ENCODE assay signal across 23 cellular contexts in the genomic region with DNA sequence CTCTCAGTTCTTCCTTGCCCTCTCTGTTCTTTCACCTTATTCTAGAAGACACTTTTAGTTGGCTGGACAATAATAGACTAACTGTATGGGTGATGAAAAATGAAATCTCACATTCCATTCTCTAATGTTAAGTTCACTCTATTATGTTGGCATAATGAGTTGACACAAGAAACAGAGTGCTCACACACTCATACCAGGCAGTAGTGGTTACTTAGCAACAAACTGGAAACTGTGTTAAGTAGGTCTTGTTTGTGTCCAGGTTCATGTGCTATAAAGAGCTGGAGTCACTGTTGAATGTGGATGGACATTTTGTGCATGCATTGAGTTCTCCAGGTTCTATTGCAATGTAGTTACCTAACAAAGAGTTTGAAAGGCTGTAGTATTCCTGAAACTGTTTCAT. TPM values are rescaled to one million over a fixed set of nuclear protein-coding genes. Genes with fewer than 3 reads are reported as not detected.
DNase-seq lines count a peak whose midpoint lies in the region; ATAC-seq and TF ChIP-seq lines count a peak whose summit lies in the region.
"Had no signal": no experiment of that assay in that cellular context is flagged by ENCODE, and none has a peak within 500 bp of the region (broad histone marks: within the 10 kb centered on the region; RNA-seq: fewer than 3 reads in every experiment).

No MANE protein-coding gene starts in this region.

- H3K27me3 Mint-ChIP-seq in activated T-cell treated with anti-CD3 and anti-CD28 coated beads, Interleukin-2, amount 50 U/mL, for 72 hours (ENCODE audit: low read depth), result no peaks in the 10 kb centered on the region
- H3K27me3 Mint-ChIP-seq in T-cell, result peaks cover 6 to 16% of the 10 kb centered on the region in 2 donors
- H3K27me3 Mint-ChIP-seq: activated naive CD4-positive, alpha-beta T cell treated with anti-CD3 and anti-CD28 coated beads, Interleukin-2, amount 50 U/mL, for 24 hours had no signal

- H3K9me3 Mint-ChIP-seq in activated T-cell treated with anti-CD3 and anti-CD28 coated beads, Interleukin-2, amount 50 U/mL, for 72 hours, result peaks cover 0 to 4% of the 10 kb centered on the region in 2 donors
- H3K9me3 Mint-ChIP-seq in T-cell, result no peaks in the 10 kb centered on the region
- H3K9me3 Mint-ChIP-seq: activated naive CD4-positive, alpha-beta T cell treated with anti-CD3 and anti-CD28 coated beads, Interleukin-2, amount 50 U/mL, for 24 hours had no signal

- H3K4me1 Mint-ChIP-seq in activated T-cell treated with anti-CD3 and anti-CD28 coated beads, Interleukin-2, amount 50 U/mL, for 72 hours (ENCODE audit: low read depth), result peaks cover 36% of the 10 kb centered on the region
- H3K4me1 Mint-ChIP-seq in T-cell, result peaks cover 48 to 49% (median 48%) of the 10 kb centered on the region in 3 donors

- no peak overlapping the region for H3K4me3 Mint-ChIP-seq in activated T-cell treated with anti-CD3 and anti-CD28 coated beads, Interleukin-2, amount 50 U/mL, for 72 hours
- no peak overlapping the region for H3K4me3 Mint-ChIP-seq in T-cell
- H3K4me3 Mint-ChIP-seq: activated naive CD4-positive, alpha-beta T cell treated with anti-CD3 and anti-CD28 coated beads, Interleukin-2, amount 50 U/mL, for 24 hours had no signal

- no peak overlapping the region for H3K27ac ChIP-seq in A673 (ENCODE audit: low read depth, low read length, poor library complexity, severe bottlenecking)
- H3K27ac ChIP-seq: gastroesophageal sphincter, Peyer's patch had no signal

- H3K4me3 ChIP-seq in mucosa of descending colon (no peak overlapping the region), A673 (ENCODE audit: low read depth, low read length, poor library complexity, severe bottlenecking) (no peak overlapping the region)
- H3K4me3 ChIP-seq: gastroesophageal sphincter, HAP-1, Peyer's patch had no signal

- BruUV-seq in A673 (replicated peaks; lab: Mats Ljungman, UMichigan), result no TSS peak

- intact Hi-C loops in mucosa of descending colon (cut with DNase I, micrococcal nuclease) (no loop called here), A673 (cut with micrococcal nuclease; ENCODE audit: unreplicated experiment) (no loop called here)

- H3K27me3 ChIP-seq in A673 (replicated peaks; ENCODE audit: insufficient read depth, low read depth, low read length, poor library complexity), result no peaks in the 10 kb centered on the region
- H3K27me3 ChIP-seq: gastroesophageal sphincter, Peyer's patch had no signal

- no peaks in the 10 kb centered on the region for H3K9me3 ChIP-seq in mucosa of descending colon
- H3K9me3 ChIP-seq in A673 (ENCODE audit: low read depth, low read length, poor library complexity, severe bottlenecking), result no peaks in the 10 kb centered on the region
- H3K9me3 ChIP-seq: gastroesophageal sphincter, Peyer's patch had no signal

- H3K4me1 ChIP-seq in mucosa of descending colon (ENCODE audit: low read depth) (no peaks in the 10 kb centered on the region), A673 (ENCODE audit: insufficient read depth, low read length, poor library complexity, severe bottlenecking) (no peaks in the 10 kb centered on the region)
- H3K4me1 ChIP-seq: Peyer's patch had no signal

- ATAC-seq in activated T-cell treated with anti-CD3 and anti-CD28 coated beads, Interleukin-2, amount 50 U/mL, for 72 hours (replicated peaks in 1 of 2), result peak; percentile 56 to 79
- no peak for ATAC-seq in T-cell (replicated peaks in 1 of 4)
- ATAC-seq in mucosa of descending colon, result peak; percentile 55
- ATAC-seq in GM21423 (IDR thresholded peaks at IDR 0.05; ENCODE audit: unreplicated experiment), result no peak
- ATAC-seq in GM21576 (IDR thresholded peaks at IDR 0.05; ENCODE audit: unreplicated experiment), result no peak
- ATAC-seq: gastroesophageal sphincter had no signal

- no peak for DNase-seq in activated T-cell treated with anti-CD3 and anti-CD28 coated beads, Interleukin-2, amount 50 U/mL, for 72 hours
- DNase-seq in activated T-cell treated with anti-CD3 and anti-CD28 coated beads for 4 hours (no peak), NCI-H1417 treated with DMSO at 0.1 percent for 48 hours (lab: John Stamatoyannopoulos, UW) (peak; percentile 39), T-cell (no peak), mucosa of descending colon (no peak), A673 (ENCODE audit: low spot score) (no peak)
- DNase-seq: activated CD4-positive, alpha-beta T cell treated with anti-CD3 and anti-CD28 coated beads for 48 hours; cortex of kidney; hypothalamus; Karpas-422; MV-4-11; NCI-H2081; NCI-H446 treated with DMSO at 0.1 percent for 48 hours; Peyer's patch; small intestine; stimulated activated CD4-positive, alpha-beta T cell treated with anti-CD3 and anti-CD28 coated beads, Interleukin-1b, Interleukin-23, amount 100 ng/mL, for 48 hours had no signal

- TF ChIP-seq CTCF in mucosa of descending colon (IDR thresholded peaks at IDR 0.05), result no peak
- TF ChIP-seq CTCF in A673 (conservative IDR thresholded peaks at IDR 0.05; ENCODE audit: low read depth, low read length), result no peak

- no peak overlapping the region for H3K27ac Mint-ChIP-seq in activated T-cell treated with anti-CD3 and anti-CD28 coated beads, Interleukin-2, amount 50 U/mL, for 72 hours
- H3K27ac Mint-ChIP-seq in T-cell, result peak overlapping the region; percentile 60 to 72
- H3K27ac Mint-ChIP-seq: activated naive CD4-positive, alpha-beta T cell treated with anti-CD3 and anti-CD28 coated beads, Interleukin-2, amount 50 U/mL, for 24 hours had no signal

- H3K36me3 ChIP-seq in mucosa of descending colon (ENCODE audit: low read depth) (no peaks in the 10 kb centered on the region), A673 (ENCODE audit: insufficient read depth, low read length, poor library complexity, severe bottlenecking) (no peaks in the 10 kb centered on the region)
- H3K36me3 ChIP-seq: gastroesophageal sphincter, HAP-1, Peyer's patch had no signal

- CTCF ChIA-PET in T-cell (lab: Charles Lee), result interaction anchor here (1.1 to 2.0 kb wide), 2 partner anchors 25 to 28 kb away, joined by 3 to 7 read pairs; no protein-coding TSS in a partner anchor
- CTCF ChIA-PET in A673 (lab: Charles Lee), result no interaction called here

- POLR2A ChIA-PET in T-cell (lab: Charles Lee), result no interaction called here
- POLR2A ChIA-PET in A673 (lab: Charles Lee; ENCODE audit: low non-redundant PET), result no interaction called here

- H3K36me3 Mint-ChIP-seq in activated T-cell treated with anti-CD3 and anti-CD28 coated beads, Interleukin-2, amount 50 U/mL, for 72 hours (ENCODE audit: insufficient read depth in 2 of 2), result no peaks in the 10 kb centered on the region
- H3K36me3 Mint-ChIP-seq in T-cell, result no peaks in the 10 kb centered on the region
- H3K36me3 Mint-ChIP-seq: activated naive CD4-positive, alpha-beta T cell treated with anti-CD3 and anti-CD28 coated beads, Interleukin-2, amount 50 U/mL, for 24 hours had no signal

RNA-seq across cellular contexts. Expression of gene PPP4R4, which starts 16.9 kb away (rescaled TPM):
- total RNA-seq in activated T-cell treated with anti-CD3 and anti-CD28 coated beads, Interleukin-2, amount 50 U/mL, for 72 hours, result 1 to 10 TPM; 6.2 to 9.5 TPM
- total RNA-seq in T-cell, result 1 to 10 TPM in 3 of 5 donors, under 1 TPM in 2; 0.41 to 2.5 (median 1.3) TPM
- under 1 TPM in 1 of 3 donors, not detected in 2; 0.13 TPM for total RNA-seq in mucosa of descending colon
- 0.88 and 1.2 TPM in 2 replicates for total RNA-seq in A673 (2021)
- total RNA-seq: pulmonary artery endothelial cell had no signal

RNA-seq across cellular contexts. Expression of gene IFI27L2, which starts 27.8 kb away (rescaled TPM):
- 10 to 100 TPM; 52.0 to 66.0 TPM for total RNA-seq in activated T-cell treated with anti-CD3 and anti-CD28 coated beads, Interleukin-2, amount 50 U/mL, for 72 hours
- total RNA-seq in T-cell (10 to 100 TPM; 18.2 to 37.4 (median 27.7) TPM), mucosa of descending colon (10 to 100 TPM; 22.4 to 25.5 (median 24.3) TPM), A673 (2021) (12.4 and 13.4 TPM in 2 replicates)

RNA-seq across cellular contexts. Expression of gene IFI27, which starts 46.7 kb away (rescaled TPM):
- 1 to 10 TPM; 5.1 to 7.7 TPM for total RNA-seq in activated T-cell treated with anti-CD3 and anti-CD28 coated beads, Interleukin-2, amount 50 U/mL, for 72 hours
- total RNA-seq in T-cell (1 to 10 TPM; 1.6 to 6.1 (median 1.8) TPM), mucosa of descending colon (1,000 to 10,000 TPM in 1 of 3 donors, 100 to 1,000 TPM in 2; 427 to 1,655 (median 710) TPM), A673 (2021) (3.7 and 4.9 TPM in 2 replicates)
- total RNA-seq: SK-MEL-5 had no signal

Comparison
In these comparisons a context has a peak if more than half of its experiments do, and no peak if none do; other contexts are left out.
1. ATAC-seq: peak in activated T-cell treated with anti-CD3 and anti-CD28 coated beads, Interleukin-2, amount 50 U/mL, for 72 hours (2 of 2) and mucosa of descending colon (single experiment); none in T-cell (0 of 4), GM21423 (single experiment) and GM21576 (single experiment).
2. RNA of gene IFI27, which starts 46.7 kb away (total RNA-seq): 427 to 1,655 TPM in mucosa of descending colon; 5.1 to 7.7 TPM in activated T-cell treated with anti-CD3 and anti-CD28 coated beads, Interleukin-2, amount 50 U/mL, for 72 hours, 3.7 to 4.9 TPM in A673 and 1.6 to 6.1 TPM in T-cell; every median in the first group is over 10 times any median in the second.